ENCODE assay signal across 8 cellular contexts in the genomic region with DNA sequence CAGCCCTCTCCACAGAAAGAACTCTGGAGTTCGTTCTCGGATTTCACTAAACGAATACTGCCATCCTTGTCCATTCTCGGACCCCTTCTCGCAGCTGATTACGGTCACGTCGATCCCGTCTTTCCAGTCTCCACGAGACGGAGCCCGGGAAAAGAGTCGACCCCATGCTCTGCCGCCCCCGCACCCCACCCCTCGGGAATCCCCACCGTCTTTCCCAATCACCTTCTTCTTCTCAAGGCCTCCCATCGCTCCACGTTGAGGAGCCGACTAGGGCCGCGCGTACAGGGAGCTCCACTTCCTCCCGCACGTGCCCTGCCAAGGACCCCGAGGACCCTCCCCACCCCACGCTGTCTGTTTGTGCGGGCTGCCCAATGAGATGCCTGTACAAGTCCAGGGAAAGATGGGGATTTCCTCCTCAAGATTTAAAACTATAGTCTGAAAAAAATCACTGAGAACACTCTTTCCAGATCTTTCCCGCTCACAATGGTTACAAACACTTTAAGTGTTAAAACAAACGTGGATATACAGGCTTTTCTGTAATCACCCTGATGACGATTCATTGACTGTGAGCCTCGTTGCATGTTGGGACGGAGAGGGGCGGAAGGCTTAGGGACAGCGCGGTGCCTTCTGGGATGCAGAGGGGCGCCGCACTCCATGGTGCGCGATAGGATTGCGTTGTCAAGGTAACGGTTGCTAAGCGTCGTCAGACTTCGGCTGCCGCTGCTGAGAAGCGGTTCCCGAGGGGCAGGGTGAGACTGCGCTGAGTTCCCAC. TPM values are rescaled to one million over a fixed set of nuclear protein-coding genes. Genes with fewer than 3 reads are reported as not detected.
DNase-seq lines count a peak whose midpoint lies in the region; ATAC-seq and TF ChIP-seq lines count a peak whose summit lies in the region.

A gene (minus strand): TSS at position 323 of the 772 bp plus-strand sequence. CDS start 77 bp downstream, at position 246.

- H3K36me3 ChIP-seq in KOPT-K1 (ENCODE audit: insufficient read depth, low read length) (peaks cover 35% of the 10 kb centered on the region), Peyer's patch (peaks cover 0 to 27% (median 0%) of the 10 kb centered on the region in 3 donors), esophagus muscularis mucosa (peaks cover 22 to 31% (median 24%) of the 10 kb centered on the region in 4 donors), muscle layer of colon (ENCODE audit: insufficient read depth, low read length) (peaks cover 29% of the 10 kb centered on the region)

- intact Hi-C loops in esophagus muscularis mucosa (cut with DNase I), result no loop called here

- WGBS in esophagus muscularis mucosa, result under 1% methylated on average over 48 of the region's 49 CpGs

- no peak for TF ChIP-seq EP300 in esophagus muscularis mucosa (IDR thresholded peaks at IDR 0.05)

- H3K9ac ChIP-seq in muscle layer of colon (ENCODE audit: low read length), result peak within 1 kb of the TSS; percentile 77

- peaks cover 0 to 21% (median 3%) of the 10 kb centered on the region in 4 donors for H3K4me1 ChIP-seq in Peyer's patch
- peaks cover 15 to 25% (median 22%) of the 10 kb centered on the region in 4 donors for H3K4me1 ChIP-seq in esophagus muscularis mucosa
- H3K4me1 ChIP-seq in muscle layer of colon (ENCODE audit: insufficient read depth, low read length), result peaks cover 17% of the 10 kb centered on the region

- TF ChIP-seq POLR2A in Peyer's patch (IDR thresholded peaks at IDR 0.05), result peak in 1 of 2 donors; percentile 42
- TF ChIP-seq POLR2A in esophagus muscularis mucosa (IDR thresholded peaks at IDR 0.05; ENCODE audit: low read depth), result peak; percentile 25

- DNase-seq in DMS79 treated with DMSO at 0.1 percent for 48 hours (lab: John Stamatoyannopoulos, UW), result peak; percentile 86
- peak; percentile 91 to 98 (median 95) for DNase-seq in Peyer's patch
- peak; percentile 92 to 93 for DNase-seq in activated T-cell treated with anti-CD3 and anti-CD28 coated beads, Interleukin-2, amount 50 U/mL, for 48 hours
- peak; percentile 98 for DNase-seq in esophagus muscularis mucosa (ENCODE audit: extremely low spot score)
- DNase-seq in stimulated activated CD8-positive, alpha-beta memory T cell treated with anti-CD3 and anti-CD28 coated beads, Interleukin-7, amount 100 ng/mL, for 24 hours (ENCODE audit: low read depth), result peak; percentile 82

- no peaks in the 10 kb centered on the region for H3K9me3 ChIP-seq in KOPT-K1 (ENCODE audit: insufficient read depth, low read length, poor library complexity, severe bottlenecking)
- no peaks in the 10 kb centered on the region for H3K9me3 ChIP-seq in Peyer's patch
- H3K9me3 ChIP-seq in esophagus muscularis mucosa, result no peaks in the 10 kb centered on the region
- H3K9me3 ChIP-seq in muscle layer of colon (ENCODE audit: low read length), result no peaks in the 10 kb centered on the region

- peak within 1 kb of the TSS; percentile 61 to 96 (median 79) for H3K4me3 ChIP-seq in Peyer's patch
- H3K4me3 ChIP-seq in esophagus muscularis mucosa, result peak within 1 kb of the TSS; percentile 72 to 85 (median 76)
- H3K4me3 ChIP-seq in muscle layer of colon (ENCODE audit: low read depth in 1 of 2, low read length in 2 of 2), result peak within 1 kb of the TSS; percentile 53 to 99

- H3K27ac ChIP-seq in KOPT-K1 (ENCODE audit: low read depth, low read length, poor library complexity, severe bottlenecking), result peak within 1 kb of the TSS; percentile 81
- peak within 1 kb of the TSS; percentile 69 to 89 (median 80) for H3K27ac ChIP-seq in Peyer's patch
- peak within 1 kb of the TSS; percentile 70 to 84 (median 80) for H3K27ac ChIP-seq in esophagus muscularis mucosa (replicated peaks in 1 of 4)
- H3K27ac ChIP-seq in muscle layer of colon (ENCODE audit: low read depth, low read length), result peak within 1 kb of the TSS; percentile 24

- H3K27me3 ChIP-seq in Peyer's patch, result no peaks in the 10 kb centered on the region
- H3K27me3 ChIP-seq in esophagus muscularis mucosa, result peaks cover 0 to 6% (median 0%) of the 10 kb centered on the region in 4 donors
- H3K27me3 ChIP-seq in muscle layer of colon (ENCODE audit: control insufficient read depth in 1 of 2, insufficient read depth in 2 of 2, low read length in 2 of 2), result no peaks in the 10 kb centered on the region

- TF ChIP-seq CTCF in Peyer's patch (IDR thresholded peaks at IDR 0.05) (peak in 1 of 6 experiments; percentile 8), esophagus muscularis mucosa (IDR thresholded peaks at IDR 0.05) (no peak)

- ATAC-seq in GM21786 (IDR thresholded peaks at IDR 0.05; ENCODE audit: unreplicated experiment), result peak; percentile 96

RNA-seq across cellular contexts. Expression of the gene that starts here (rescaled TPM):
- 10 to 100 TPM; 28.4 to 49.5 (median 38.4) TPM for total RNA-seq in Peyer's patch
- 10 to 100 TPM; 28.2 to 55.7 (median 42.9) TPM for total RNA-seq in esophagus muscularis mucosa

Comparison
In these comparisons a context has a peak if more than half of its experiments do, and no peak if none do; other contexts are left out.
1. Peak in every context shown above with its lines: DNase-seq, ATAC-seq, H3K4me3 ChIP-seq and H3K27ac ChIP-seq.
2. H3K27ac ChIP-seq: peak in every context shown above with its lines; median percentile 81 in KOPT-K1; 80 in esophagus muscularis mucosa; 80 in Peyer's patch; 24 in muscle layer of colon.